1 cellular context compared by ENCODE assay signal in the genomic region with DNA sequence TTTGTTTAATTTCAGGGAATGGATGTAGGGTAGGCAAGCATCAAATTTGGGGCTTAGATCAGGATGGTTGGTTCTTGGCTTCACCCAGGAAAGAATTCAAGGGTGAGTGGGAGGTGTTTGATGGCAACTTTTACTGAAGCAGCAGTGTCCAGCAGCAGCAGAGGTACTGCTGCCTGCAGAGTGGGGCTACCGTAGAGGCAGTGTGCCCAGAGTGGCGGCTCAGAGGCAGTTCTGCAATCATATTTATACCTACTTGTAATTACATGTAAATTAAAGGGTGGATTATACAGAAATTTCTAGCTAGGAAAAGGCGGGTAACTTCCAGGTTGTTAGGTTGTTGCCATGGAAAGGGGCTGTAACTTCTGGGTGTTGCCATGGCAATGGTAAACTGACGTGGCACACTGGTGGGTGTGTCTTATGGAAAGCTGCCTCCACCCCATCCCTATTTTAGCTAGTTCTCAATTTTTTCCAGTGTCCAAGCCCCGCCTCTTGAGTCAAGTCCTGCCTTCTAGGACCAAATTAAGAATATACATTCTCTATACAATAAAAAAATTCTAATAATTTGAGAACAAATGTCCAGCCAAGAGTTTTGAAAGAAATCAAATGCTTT.
TF ChIP-seq lines count a peak whose summit lies in the region.

No MANE protein-coding gene starts in this region.

TF ChIP-seq in GM23338, 12 proteins besides CTCF, POLR2A, EP300 and RAD21 (continued from another document):
- TF ChIP-seq, protein P1, sequence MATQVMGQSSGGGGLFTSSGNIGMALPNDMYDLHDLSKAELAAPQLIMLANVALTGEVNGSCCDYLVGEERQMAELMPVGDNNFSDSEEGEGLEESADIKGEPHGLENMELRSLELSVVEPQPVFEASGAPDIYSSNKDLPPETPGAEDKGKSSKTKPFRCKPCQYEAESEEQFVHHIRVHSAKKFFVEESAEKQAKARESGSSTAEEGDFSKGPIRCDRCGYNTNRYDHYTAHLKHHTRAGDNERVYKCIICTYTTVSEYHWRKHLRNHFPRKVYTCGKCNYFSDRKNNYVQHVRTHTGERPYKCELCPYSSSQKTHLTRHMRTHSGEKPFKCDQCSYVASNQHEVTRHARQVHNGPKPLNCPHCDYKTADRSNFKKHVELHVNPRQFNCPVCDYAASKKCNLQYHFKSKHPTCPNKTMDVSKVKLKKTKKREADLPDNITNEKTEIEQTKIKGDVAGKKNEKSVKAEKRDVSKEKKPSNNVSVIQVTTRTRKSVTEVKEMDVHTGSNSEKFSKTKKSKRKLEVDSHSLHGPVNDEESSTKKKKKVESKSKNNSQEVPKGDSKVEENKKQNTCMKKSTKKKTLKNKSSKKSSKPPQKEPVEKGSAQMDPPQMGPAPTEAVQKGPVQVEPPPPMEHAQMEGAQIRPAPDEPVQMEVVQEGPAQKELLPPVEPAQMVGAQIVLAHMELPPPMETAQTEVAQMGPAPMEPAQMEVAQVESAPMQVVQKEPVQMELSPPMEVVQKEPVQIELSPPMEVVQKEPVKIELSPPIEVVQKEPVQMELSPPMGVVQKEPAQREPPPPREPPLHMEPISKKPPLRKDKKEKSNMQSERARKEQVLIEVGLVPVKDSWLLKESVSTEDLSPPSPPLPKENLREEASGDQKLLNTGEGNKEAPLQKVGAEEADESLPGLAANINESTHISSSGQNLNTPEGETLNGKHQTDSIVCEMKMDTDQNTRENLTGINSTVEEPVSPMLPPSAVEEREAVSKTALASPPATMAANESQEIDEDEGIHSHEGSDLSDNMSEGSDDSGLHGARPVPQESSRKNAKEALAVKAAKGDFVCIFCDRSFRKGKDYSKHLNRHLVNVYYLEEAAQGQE (IDR thresholded peaks at IDR 0.05; ENCODE audit: unreplicated experiment): no peak
- TF ChIP-seq EZH2 (IDR thresholded peaks at IDR 0.05; ENCODE audit: low read depth, unreplicated experiment): no peak
- TF ChIP-seq CREB1 (CRISPR knock-in tag; IDR thresholded peaks at IDR 0.05; ENCODE audit: low read depth): no peak
- TF ChIP-seq ZNF331 (CRISPR knock-in tag; IDR thresholded peaks at IDR 0.05; ENCODE audit: low read depth): no peak
- TF ChIP-seq POLR2AphosphoS5 (IDR thresholded peaks at IDR 0.05; ENCODE audit: low read depth): no peak
- TF ChIP-seq ZNF462 (CRISPR knock-in tag; IDR thresholded peaks at IDR 0.05): no peak
- no peak for TF ChIP-seq JUNB (IDR thresholded peaks at IDR 0.05; ENCODE audit: unreplicated experiment)
- TF ChIP-seq ZNF114 (CRISPR knock-in tag; IDR thresholded peaks at IDR 0.05): no peak
